In the genomic region with DNA sequence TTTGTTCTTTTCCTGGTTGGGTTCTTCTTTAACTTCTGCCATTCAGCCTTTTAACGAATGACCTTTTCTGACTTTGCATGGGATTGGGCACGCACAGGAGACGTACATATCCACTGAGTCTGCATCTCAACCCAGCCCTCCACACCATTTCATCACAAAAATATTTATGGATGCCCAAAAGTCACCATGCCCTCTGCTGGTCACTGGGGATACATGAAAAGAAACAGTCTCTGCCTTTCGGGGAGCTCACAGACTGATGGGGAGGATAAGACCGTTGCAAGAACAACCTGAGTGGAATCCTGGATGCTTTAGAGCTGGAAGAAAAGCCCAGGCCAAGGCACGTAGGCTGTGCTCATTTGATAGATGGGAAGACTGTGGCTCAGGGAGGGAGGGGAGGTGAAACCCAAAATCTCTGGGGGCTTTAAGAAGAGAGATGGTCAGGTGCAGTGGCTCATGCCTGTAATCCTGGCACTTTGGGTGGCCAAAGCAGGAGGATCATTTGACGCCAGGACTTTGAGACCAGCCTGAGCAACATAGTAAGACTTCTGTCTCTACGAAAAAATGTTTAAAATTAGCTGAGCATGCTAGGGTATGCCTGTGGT, we compare ENCODE assay signal across 7 cellular contexts. TPM values are rescaled to one million over a fixed set of nuclear protein-coding genes. Genes with fewer than 3 reads are reported as not detected.
A peak's percentile ranks its signal among the peaks of the same experiment; 100 is the strongest.
DNase-seq lines count a peak whose midpoint lies in the region; ATAC-seq, FAIRE-seq and TF ChIP-seq lines count a peak whose summit lies in the region.

No MANE protein-coding gene starts in this region.

- H3K18ac ChIP-seq in H1 (ENCODE audit: extremely low read depth, low read length): no peak overlapping the region

- H3K79me2 ChIP-seq in H1 (ENCODE audit: control insufficient read depth in 1 of 2, insufficient read depth in 2 of 2, low read length in 2 of 2): no peaks in the 10 kb centered on the region

- H3K56ac ChIP-seq in H1 (replicated peaks; ENCODE audit: insufficient read length, low read depth, low read length): no peak overlapping the region

- H2BK120ac ChIP-seq in H1 (replicated peaks; ENCODE audit: low read depth, low read length): no peak overlapping the region

- WGBS in H1 (ENCODE audit: extremely low coverage in 1 of 2, insufficient coverage in 1 of 2, insufficient read length in 1 of 2, insufficient replicate concordance in 2 of 2, low coverage in 1 of 2, low lambda C conversion rate in 2 of 2, missing lambda C conversion rate in 1 of 2), 2 experiments: 57% methylated on average over 8 of the region's 8 CpGs; no CpG with 5 or more reads in 1 of the 2 experiments

- H3K36me3 Mint-ChIP-seq in HFFc6 (ENCODE audit: low read depth): no peaks in the 10 kb centered on the region

- no peak overlapping the region for H2BK20ac ChIP-seq in H1 (ENCODE audit: low read length)

- no peaks in the 10 kb centered on the region for H3K9me3 Mint-ChIP-seq in HFFc6

- peak; percentile 63 for FAIRE-seq in H1 (lab: Jason Lieb, UNC)

- H2AK5ac ChIP-seq in H1 (ENCODE audit: low read depth, low read length): no peak overlapping the region

- no peak overlapping the region for H3K9ac ChIP-seq in H1 (replicated peaks in 1 of 4; ENCODE audit: extremely low read depth in 1 of 4, low read depth in 3 of 4, low read length in 3 of 4)

- H3K27ac ChIP-seq in H1 (ENCODE audit: low read depth, low read length): no peak overlapping the region

- H3K4me1 Mint-ChIP-seq in HFFc6 (ENCODE audit: low read depth): peaks cover 22% of the 10 kb centered on the region

- peaks cover 0 to 2% of the 10 kb centered on the region in 2 experiments for H4K20me1 ChIP-seq in H1 (replicated peaks in 1 of 2; ENCODE audit: control insufficient read depth in 1 of 2, insufficient read depth in 2 of 2, low read length in 2 of 2)

- peaks cover 0 to under 1% (median 0%) of the 10 kb centered on the region in 4 experiments; a peak in 1 of 7 replicates for H3K27me3 ChIP-seq in H1 (replicated peaks in 1 of 4; ENCODE audit: control insufficient read depth in 3 of 4, extremely low read depth in 1 of 4, insufficient read depth in 3 of 4, low read length in 3 of 4)

- H3K9me3 ChIP-seq in H1 (ENCODE audit: insufficient read depth in 2 of 2, low read depth in 1 of 2, low read length in 1 of 2) (no peaks in the 10 kb centered on the region), mucosa of descending colon (no peaks in the 10 kb centered on the region)

- peaks cover 13% of the 10 kb centered on the region for H3K27me3 Mint-ChIP-seq in HFFc6 (ENCODE audit: insufficient read depth)

- H3K14ac ChIP-seq in H1 (ENCODE audit: insufficient read length): no peak overlapping the region

- no peak overlapping the region for H3K4me2 ChIP-seq in H1 (ENCODE audit: insufficient read depth in 1 of 2, low read depth in 2 of 2, low read length in 2 of 2)

- no peak overlapping the region for H2BK12ac ChIP-seq in H1 (ENCODE audit: low read depth, low read length)

- no peaks in the 10 kb centered on the region for H3K23me2 ChIP-seq in H1 (ENCODE audit: low read depth, low read length)

- no peak overlapping the region for H3K23ac ChIP-seq in H1 (ENCODE audit: insufficient read length)

- ATAC-seq in mucosa of descending colon (peak; percentile 53), HG03159 (IDR thresholded peaks at IDR 0.05; ENCODE audit: unreplicated experiment) (no peak), GM21723 (IDR thresholded peaks at IDR 0.05; ENCODE audit: unreplicated experiment) (no peak)

- POLR2A ChIA-PET in H1 (lab: Charles Lee; ENCODE audit: partially characterized antibody): interaction anchor here (0.6 to 0.9 kb wide), 3 partner anchors 23 to 502 kb away, joined by 3 read pairs; no protein-coding TSS in a partner anchor

- H3K4me1 ChIP-seq in H1 (replicated peaks in 1 of 4; ENCODE audit: control insufficient read depth in 3 of 4, insufficient read depth in 4 of 4, low read length in 3 of 4) (no peaks in the 10 kb centered on the region), mucosa of descending colon (ENCODE audit: low read depth) (no peaks in the 10 kb centered on the region)

- TF ChIP-seq EP300 in H1 (IDR thresholded peaks at IDR 0.05; ENCODE audit: borderline replicate concordance in 1 of 2, low read depth in 2 of 2, low read length in 2 of 2): no peak

- no peak overlapping the region for H2BK5ac ChIP-seq in H1 (ENCODE audit: low read depth, low read length)

- CTCF ChIA-PET in H1 (lab: Charles Lee; ENCODE audit: partially characterized antibody): interaction anchor here (0.6 to 9.2 kb wide), 47 partner anchors 9 to 366 kb away, joined by 3 to 85 read pairs (median 4); a partner anchor contains a TSS

- TF ChIP-seq RAD21 in H1 (IDR thresholded peaks at IDR 0.05 in 1 of 2, conservative IDR thresholded peaks at IDR 0.05 in 1 of 2; ENCODE audit: low read depth in 2 of 2, low read length in 2 of 2): peak; percentile 52 to 57

- no peak overlapping the region for H4K91ac ChIP-seq in H1 (replicated peaks; ENCODE audit: insufficient read length, low read length)

- no peaks in the 10 kb centered on the region for H3K79me1 ChIP-seq in H1 (ENCODE audit: low read depth, low read length)

- H2BK15ac ChIP-seq in H1 (ENCODE audit: low read length): no peak overlapping the region

- no peaks in the 10 kb centered on the region for H3K36me3 ChIP-seq in H1 (ENCODE audit: control insufficient read depth in 2 of 4, insufficient read depth in 4 of 4, low read length in 3 of 4)
- H3K36me3 ChIP-seq in mucosa of descending colon (ENCODE audit: low read depth): no peaks in the 10 kb centered on the region

- H4K8ac ChIP-seq in H1 (ENCODE audit: extremely low read depth, insufficient read depth, low read length): no peak overlapping the region

- H3K4me3 Mint-ChIP-seq in HFFc6: peak overlapping the region; percentile 28; the same call in 1 of the 2 replicates

- TF ChIP-seq CTCF in HFFc6 (IDR thresholded peaks at IDR 0.05) (peak; percentile 87), H1 (IDR thresholded peaks at IDR 0.05; ENCODE audit: control extremely low read depth in 1 of 3, insufficient read depth in 1 of 3, low read depth in 1 of 3, low read length in 3 of 3) (peak; percentile 34 to 66 (median 58)), mucosa of descending colon (IDR thresholded peaks at IDR 0.05) (peak; percentile 23)

- peak; percentile 72 for DNase-seq in DMS53 (lab: John Stamatoyannopoulos, UW)
- DNase-seq in HFFc6: peak; percentile 73
- DNase-seq in SHP77 treated with DMSO at 0.1 percent for 48 hours (lab: John Stamatoyannopoulos, UW): peak; percentile 13
- no peak for DNase-seq in H1 (ENCODE audit: low read depth in 1 of 2, low spot score in 2 of 2)
- peak in 1 of 3 donors; percentile 58 for DNase-seq in mucosa of descending colon

- TF ChIP-seq POLR2A in H1 (IDR thresholded peaks at IDR 0.05; ENCODE audit: control extremely low read depth in 1 of 2, low read depth in 2 of 2, low read length in 2 of 2): no peak

- H3K4ac ChIP-seq in H1 (replicated peaks; ENCODE audit: insufficient read length, low read depth, low read length): no peak overlapping the region

- no peak overlapping the region for H2AFZ ChIP-seq in H1 (ENCODE audit: low read length)

- intact Hi-C loops in mucosa of descending colon (cut with DNase I, micrococcal nuclease): loop anchor here in 1 of 2 donors (10.0 kb wide), 1 partner anchor 86 kb away; no protein-coding TSS in a partner anchor

- H4K5ac ChIP-seq in H1 (ENCODE audit: insufficient read length, low read depth, low read length): no peak overlapping the region

- no peak overlapping the region for H3K27ac Mint-ChIP-seq in HFFc6

- H3K4me3 ChIP-seq in H1 (ENCODE audit: extremely low read depth in 1 of 4, insufficient read depth in 2 of 4, low read depth in 3 of 4, low read length in 4 of 4) (no peak overlapping the region), mucosa of descending colon (no peak overlapping the region)

RNA-seq across cellular contexts. Expression of a gene that starts 7.9 kb away (rescaled TPM):
- total RNA-seq in HFFc6 (2021; fragmentation: NEBNext Ultra II Directional; extraction: Animal tissue kit (Norgen Biotek cat#: 25700)): 1,000 to 10,000 TPM in 3 of 6 experiments, 100 to 1,000 TPM in 3; 623 to 1,524 (median 1,044) TPM
- total RNA-seq in H1 (2021; fragmentation: NEBNext Ultra II Directional; extraction: Animal tissue kit (Norgen Biotek cat#: 25700)): 9.2 and 9.5 TPM in 2 replicates
- polyA plus RNA-seq in H1 (2011; rRNA removed): 23.2 and 30.1 TPM in 2 replicates
- polyA plus RNA-seq in H1 (2011; cell fraction: cytosol; rRNA removed): 12.8 TPM
- 21.1 TPM for polyA plus RNA-seq in H1 (2011; cell fraction: nucleus; rRNA removed)
- 92.5 to 136 TPM (median 103 TPM) in 4 replicates for polyA plus RNA-seq in H1 (2012, experiment 1 of 2)
- 50.9 TPM for polyA plus RNA-seq in H1 (2012, experiment 2 of 2)
- polyA plus RNA-seq in H1 (2013, experiment 1 of 2): 278 TPM
- polyA plus RNA-seq in H1 (2013, experiment 2 of 2): 279 TPM
- polyA minus RNA-seq in H1 (2011; rRNA and poly(A)+ RNA removed): 3.3 and 4.2 TPM in 2 replicates
- polyA minus RNA-seq in H1 (2011; cell fraction: cytosol; rRNA and poly(A)+ RNA removed): 24.2 TPM
- polyA minus RNA-seq in H1 (2011; cell fraction: nucleus; rRNA and poly(A)+ RNA removed): 5.4 TPM
- total RNA-seq in mucosa of descending colon: 100 to 1,000 TPM in 2 of 3 donors, 10 to 100 TPM in 1; 100.0 to 211 (median 206) TPM

RNA-seq across cellular contexts. Expression of a gene that starts 11.2 kb away (rescaled TPM):
- total RNA-seq in HFFc6 (2021; fragmentation: NEBNext Ultra II Directional; extraction: Animal tissue kit (Norgen Biotek cat#: 25700)): not detected
- not detected in 2 replicates for total RNA-seq in H1 (2021; fragmentation: NEBNext Ultra II Directional; extraction: Animal tissue kit (Norgen Biotek cat#: 25700))
- polyA plus RNA-seq in H1 (2011; rRNA removed): 0.17 TPM in 1 of 2 replicates, not detected in the other
- polyA plus RNA-seq in H1 (2011; cell fraction: cytosol; rRNA removed): not detected
- polyA plus RNA-seq in H1 (2011; cell fraction: nucleus; rRNA removed): not detected
- polyA plus RNA-seq in H1 (2012, experiment 1 of 2): not detected in 4 replicates
- polyA plus RNA-seq in H1 (2012, experiment 2 of 2): not detected
- 0.18 TPM for polyA plus RNA-seq in H1 (2013, experiment 1 of 2)
- polyA plus RNA-seq in H1 (2013, experiment 2 of 2): 0.17 TPM
- 1.8 TPM in 1 of 2 replicates, not detected in the other for polyA minus RNA-seq in H1 (2011; rRNA and poly(A)+ RNA removed)
- polyA minus RNA-seq in H1 (2011; cell fraction: cytosol; rRNA and poly(A)+ RNA removed): not detected
- polyA minus RNA-seq in H1 (2011; cell fraction: nucleus; rRNA and poly(A)+ RNA removed): not detected
- 1 to 10 TPM in 2 of 3 donors, not detected in 1; 3.0 to 8.8 TPM for total RNA-seq in mucosa of descending colon

RNA-seq across cellular contexts. Expression of a gene that starts 25.1 kb away (rescaled TPM):
- 100 to 1,000 TPM; 192 to 469 (median 458) TPM for total RNA-seq in HFFc6 (2021; fragmentation: NEBNext Ultra II Directional; extraction: Animal tissue kit (Norgen Biotek cat#: 25700))
- 3.5 and 7.9 TPM in 2 replicates for total RNA-seq in H1 (2021; fragmentation: NEBNext Ultra II Directional; extraction: Animal tissue kit (Norgen Biotek cat#: 25700))
- polyA plus RNA-seq in H1 (2011; rRNA removed): 109 and 117 TPM in 2 replicates
- 255 TPM for polyA plus RNA-seq in H1 (2011; cell fraction: cytosol; rRNA removed)
- polyA plus RNA-seq in H1 (2011; cell fraction: nucleus; rRNA removed): 53.0 TPM
- 61.1 to 122 TPM (median 93.3 TPM) in 4 replicates for polyA plus RNA-seq in H1 (2012, experiment 1 of 2)
- 263 TPM for polyA plus RNA-seq in H1 (2012, experiment 2 of 2)
- polyA plus RNA-seq in H1 (2013, experiment 1 of 2): 64.0 TPM
- polyA plus RNA-seq in H1 (2013, experiment 2 of 2): 72.0 TPM
- polyA minus RNA-seq in H1 (2011; rRNA and poly(A)+ RNA removed): 15.8 and 21.0 TPM in 2 replicates
- polyA minus RNA-seq in H1 (2011; cell fraction: cytosol; rRNA and poly(A)+ RNA removed): 24.5 TPM
- 16.6 TPM for polyA minus RNA-seq in H1 (2011; cell fraction: nucleus; rRNA and poly(A)+ RNA removed)
- total RNA-seq in mucosa of descending colon: 100 to 1,000 TPM in 2 of 3 donors, 10 to 100 TPM in 1; 86.6 to 343 (median 237) TPM

RNA-seq across cellular contexts. Expression of a gene that starts 32.0 kb away (rescaled TPM):
- under 1 TPM in 5 of 6 experiments, not detected in 1; 0.21 to 0.41 (median 0.28) TPM for total RNA-seq in HFFc6 (2021; fragmentation: NEBNext Ultra II Directional; extraction: Animal tissue kit (Norgen Biotek cat#: 25700))
- not detected in 2 replicates for total RNA-seq in H1 (2021; fragmentation: NEBNext Ultra II Directional; extraction: Animal tissue kit (Norgen Biotek cat#: 25700))
- 1.7 and 2.1 TPM in 2 replicates for polyA plus RNA-seq in H1 (2011; rRNA removed)
- 1.4 TPM for polyA plus RNA-seq in H1 (2011; cell fraction: cytosol; rRNA removed)
- polyA plus RNA-seq in H1 (2011; cell fraction: nucleus; rRNA removed): 2.3 TPM
- 2.2 to 7.4 TPM (median 3.0 TPM) in 4 replicates for polyA plus RNA-seq in H1 (2012, experiment 1 of 2)
- polyA plus RNA-seq in H1 (2012, experiment 2 of 2): 3.1 TPM
- polyA plus RNA-seq in H1 (2013, experiment 1 of 2): 7.4 TPM
- 7.4 TPM for polyA plus RNA-seq in H1 (2013, experiment 2 of 2)
- polyA minus RNA-seq in H1 (2011; rRNA and poly(A)+ RNA removed): 0.73 and 0.93 TPM in 2 replicates
- polyA minus RNA-seq in H1 (2011; cell fraction: cytosol; rRNA and poly(A)+ RNA removed): not detected
- not detected for polyA minus RNA-seq in H1 (2011; cell fraction: nucleus; rRNA and poly(A)+ RNA removed)
- total RNA-seq in mucosa of descending colon: 10 to 100 TPM in 2 of 3 donors, 1 to 10 TPM in 1; 9.5 to 40.0 (median 23.3) TPM

RNA-seq across cellular contexts. Expression of a gene that starts 35.6 kb away (rescaled TPM):
- not detected for total RNA-seq in HFFc6 (2021; fragmentation: NEBNext Ultra II Directional; extraction: Animal tissue kit (Norgen Biotek cat#: 25700))
- not detected in 2 replicates for total RNA-seq in H1 (2021; fragmentation: NEBNext Ultra II Directional; extraction: Animal tissue kit (Norgen Biotek cat#: 25700))
- polyA plus RNA-seq in H1 (2011; rRNA removed): not detected in 2 replicates
- polyA plus RNA-seq in H1 (2011; cell fraction: cytosol; rRNA removed): not detected
- not detected for polyA plus RNA-seq in H1 (2011; cell fraction: nucleus; rRNA removed)
- polyA plus RNA-seq in H1 (2012, experiment 1 of 2): not detected in 4 replicates
- polyA plus RNA-seq in H1 (2012, experiment 2 of 2): not detected
- polyA plus RNA-seq in H1 (2013, experiment 1 of 2): not detected
- not detected for polyA plus RNA-seq in H1 (2013, experiment 2 of 2)
- not detected in 2 replicates for polyA minus RNA-seq in H1 (2011; rRNA and poly(A)+ RNA removed)
- not detected for polyA minus RNA-seq in H1 (2011; cell fraction: cytosol; rRNA and poly(A)+ RNA removed)
- polyA minus RNA-seq in H1 (2011; cell fraction: nucleus; rRNA and poly(A)+ RNA removed): not detected
- not detected for total RNA-seq in mucosa of descending colon

Comparison
In these comparisons a context has a peak if more than half of its experiments do, and no peak if none do; other contexts are left out.
1. DNase-seq: peak in DMS53 (single experiment), HFFc6 (single experiment) and SHP77 treated with DMSO at 0.1 percent for 48 hours (single experiment); none in H1 (0 of 2).
2. CTCF ChIP-seq: peak in every context shown above with its lines; median percentile 87 in HFFc6; 58 in H1; 23 in mucosa of descending colon.